ENCODE assay signal across 34 cellular contexts in genomic region chr7:94382746-94383145, GRCh38. TPM values are rescaled to one million over a fixed set of nuclear protein-coding genes. Genes with fewer than 3 reads are reported as not detected.
DNase-seq lines count a peak whose midpoint lies in the region; ATAC-seq lines count a peak whose summit lies in the region.
"Had no signal": no experiment of that assay in that cellular context is flagged by ENCODE, and none has a peak within 500 bp of the region (broad histone marks: within the 10 kb centered on the region; RNA-seq: fewer than 3 reads in every experiment).

No MANE protein-coding gene starts in this region.

- no peak overlapping the region for H3K27ac Mint-ChIP-seq in stimulated activated effector memory CD8-positive, alpha-beta T cell treated with anti-CD3 and anti-CD28 coated beads, Interleukin-12 subunit alpha, Interleukin-12 subunit beta, amount 100 ng/mL, for 72 hours
- H3K27ac Mint-ChIP-seq: activated CD8-positive, alpha-beta T cell treated with anti-CD3 and anti-CD28 coated beads for 36 hours; activated naive CD4-positive, alpha-beta T cell treated with anti-CD3 and anti-CD28 coated beads for 36 hours; GM23338; neural progenitor cell; T-helper 2 cell treated with Interferon-gamma antibody and Interleukin-4, amounts not matched to agents 5 μg/mL and 100 μg/mL, for 36 hours had no signal

- H3K9ac ChIP-seq in GM23248, result peak overlapping the region; percentile 74
- H3K9ac ChIP-seq: neural progenitor cell had no signal

- H3K27ac ChIP-seq in GM23248 (peak overlapping the region; percentile 96), epithelial cell of prostate (peak overlapping the region; percentile 46)
- H3K27ac ChIP-seq: adrenal gland, body of pancreas, neural progenitor cell, right lobe of liver, tibial artery had no signal

- no peaks in the 10 kb centered on the region for H3K36me3 Mint-ChIP-seq in stimulated activated effector memory CD8-positive, alpha-beta T cell treated with anti-CD3 and anti-CD28 coated beads, Interleukin-12 subunit alpha, Interleukin-12 subunit beta, amount 100 ng/mL, for 72 hours
- H3K36me3 Mint-ChIP-seq: neural progenitor cell had no signal

- peaks cover 56% of the 10 kb centered on the region for H3K4me1 ChIP-seq in GM23248 (ENCODE audit: insufficient read depth)
- H3K4me1 ChIP-seq: adrenal gland, body of pancreas, right lobe of liver, tibial artery had no signal

- DNase-seq in GM23248 (peak; percentile 88), RKO (ENCODE audit: low spot score) (peak; percentile 40), epithelial cell of prostate (ENCODE audit: low read depth, low spot score) (peak; percentile 29), NCI-H1105 (lab: John Stamatoyannopoulos, UW) (no peak), glomerular visceral epithelial cell (ENCODE audit: extremely low spot score) (no peak)
- no peak for DNase-seq in stimulated activated effector memory CD8-positive, alpha-beta T cell treated with anti-CD3 and anti-CD28 coated beads, Interleukin-12 subunit alpha, Interleukin-12 subunit beta, amount 100 ng/mL, for 72 hours (ENCODE audit: low spot score in 2 of 2)
- DNase-seq: activated CD4-positive, alpha-beta T cell treated with anti-CD3 and anti-CD28 coated beads for 1 hour; activated CD8-positive, alpha-beta memory T cell treated with anti-CD3 and anti-CD28 coated beads, Interleukin-2, amount 50 U/mL, for 48 hours; activated CD8-positive, alpha-beta T cell treated with anti-CD3 and anti-CD28 coated beads for 36 hours; activated naive CD4-positive, alpha-beta T cell treated with anti-CD3 and anti-CD28 coated beads for 36 hours; adrenal gland; body of pancreas; C1 segment of cervical spinal cord; COR-L47; DMS79; hypothalamus; KBM-7; left colon; mesendoderm; NCI-H1417; NCI-H2081; NCI-H2227 treated with DMSO at 0.1 percent for 48 hours; NCI-H526; NK-92 treated with Interleukin-12 subunit alpha and Interleukin-12 subunit beta, amount 100 ng/mL, for 24 hours; posterior cingulate gyrus; right lobe of liver; SHP77 treated with DMSO at 0.1 percent for 48 hours; stimulated activated CD4-positive, alpha-beta T cell treated with anti-CD3 and anti-CD28 coated beads, Interleukin-12 subunit alpha, Interleukin-12 subunit beta, amount 100 ng/mL, for 4 hours; stimulated activated CD4-positive, alpha-beta T cell treated with anti-CD3 and anti-CD28 coated beads, Interleukin-4, amount 100 ng/mL, for 1 hour; tibial artery had no signal

- H3K4me3 Mint-ChIP-seq in stimulated activated effector memory CD8-positive, alpha-beta T cell treated with anti-CD3 and anti-CD28 coated beads, Interleukin-12 subunit alpha, Interleukin-12 subunit beta, amount 100 ng/mL, for 72 hours, result no peak overlapping the region
- H3K4me3 Mint-ChIP-seq: activated CD8-positive, alpha-beta T cell treated with anti-CD3 and anti-CD28 coated beads for 36 hours; activated naive CD4-positive, alpha-beta T cell treated with anti-CD3 and anti-CD28 coated beads for 36 hours; GM23338; neural progenitor cell; T-helper 2 cell treated with Interferon-gamma antibody and Interleukin-4, amounts not matched to agents 5 μg/mL and 100 μg/mL, for 36 hours had no signal

- H3F3A ChIP-seq in GM23248 (ENCODE audit: insufficient read depth), result peaks cover 46% of the 10 kb centered on the region

- in situ Hi-C loops in GM23248 (cut with MboI), result no loop called here

- no peak overlapping the region for H2AFZ ChIP-seq in GM23248
- H2AFZ ChIP-seq: GM23338, neural progenitor cell had no signal

- no peaks in the 10 kb centered on the region for H3K9me3 ChIP-seq in GM23248 (ENCODE audit: low read depth)
- H3K9me3 ChIP-seq: adrenal gland, body of pancreas, right lobe of liver, tibial artery had no signal

- no peaks in the 10 kb centered on the region for H4K20me1 ChIP-seq in GM23248 (ENCODE audit: insufficient read depth)

- no peaks in the 10 kb centered on the region for H3K9me3 Mint-ChIP-seq in stimulated activated effector memory CD8-positive, alpha-beta T cell treated with anti-CD3 and anti-CD28 coated beads, Interleukin-12 subunit alpha, Interleukin-12 subunit beta, amount 100 ng/mL, for 72 hours
- H3K9me3 Mint-ChIP-seq: activated CD8-positive, alpha-beta T cell treated with anti-CD3 and anti-CD28 coated beads for 36 hours; activated naive CD4-positive, alpha-beta T cell treated with anti-CD3 and anti-CD28 coated beads for 36 hours; GM23338; neural progenitor cell; T-helper 2 cell treated with Interferon-gamma antibody and Interleukin-4, amounts not matched to agents 5 μg/mL and 100 μg/mL, for 36 hours had no signal

- peak overlapping the region; percentile 77 for H3K4me2 ChIP-seq in GM23248 (ENCODE audit: unreplicated experiment)
- H3K4me2 ChIP-seq: GM23338, neural progenitor cell had no signal

- WGBS in GM23248 (ENCODE audit: low coverage in 1 of 2, low lambda C conversion rate in 2 of 2, missing lambda C conversion rate in 2 of 2), 2 experiments, result 0 to 11% methylated on average over 1 of the region's 1 CpG

- H3K9me2 ChIP-seq in GM23248 (ENCODE audit: insufficient read depth), result no peaks in the 10 kb centered on the region

- H3K36me3 ChIP-seq in GM23248 (ENCODE audit: low read depth), result no peaks in the 10 kb centered on the region
- H3K36me3 ChIP-seq: adrenal gland, neural progenitor cell, right lobe of liver, tibial artery had no signal

- peaks cover 60% of the 10 kb centered on the region for H3K79me2 ChIP-seq in GM23248 (ENCODE audit: insufficient read depth)

- ATAC-seq in stimulated activated effector memory CD8-positive, alpha-beta T cell treated with anti-CD3 and anti-CD28 coated beads, Interleukin-12 subunit alpha, Interleukin-12 subunit beta, amount 100 ng/mL, for 72 hours, result peak; percentile 21
- ATAC-seq in HG02884 (IDR thresholded peaks at IDR 0.05; ENCODE audit: unreplicated experiment), result no peak
- ATAC-seq: activated CD8-positive, alpha-beta T cell treated with anti-CD3 and anti-CD28 coated beads for 36 hours; body of pancreas; GM23338; left colon; right lobe of liver had no signal

- H3K4me3 ChIP-seq in GM23248, result peak overlapping the region; percentile 52
- H3K4me3 ChIP-seq: adrenal gland, body of pancreas, GM23338, neural progenitor cell, right lobe of liver, tibial artery had no signal

- H3K27me3 ChIP-seq in GM23248 (replicated peaks; ENCODE audit: insufficient read depth), result no peaks in the 10 kb centered on the region
- H3K27me3 ChIP-seq: adrenal gland, body of pancreas, neural progenitor cell, right lobe of liver, tibial artery had no signal

- no peaks in the 10 kb centered on the region for H3K4me1 Mint-ChIP-seq in stimulated activated effector memory CD8-positive, alpha-beta T cell treated with anti-CD3 and anti-CD28 coated beads, Interleukin-12 subunit alpha, Interleukin-12 subunit beta, amount 100 ng/mL, for 72 hours
- H3K4me1 Mint-ChIP-seq: neural progenitor cell had no signal

RNA-seq across cellular contexts. Expression of gene COL1A2, which starts 11.9 kb away (rescaled TPM):
- 10,930 and 11,288 TPM in 2 replicates for total RNA-seq in GM23248 (2014; rRNA removed; shearing (Covaris generic))
- polyA plus RNA-seq in GM23248 (2016; fragmentation: Nextera tagmentation; extraction: Ambion mirVana), result 9,779 and 9,902 TPM in 2 replicates

Comparison
In these comparisons a context has a peak if more than half of its experiments do, and no peak if none do; other contexts are left out.
1. DNase-seq: peak in GM23248 (single experiment), RKO (single experiment) and epithelial cell of prostate (single experiment); none in stimulated activated effector memory CD8-positive, alpha-beta T cell treated with anti-CD3 and anti-CD28 coated beads, Interleukin-12 subunit alpha, Interleukin-12 subunit beta, amount 100 ng/mL, for 72 hours (0 of 2), NCI-H1105 (single experiment) and glomerular visceral epithelial cell (single experiment).